9 cellular contexts compared by ENCODE assay signal in the genomic region with DNA sequence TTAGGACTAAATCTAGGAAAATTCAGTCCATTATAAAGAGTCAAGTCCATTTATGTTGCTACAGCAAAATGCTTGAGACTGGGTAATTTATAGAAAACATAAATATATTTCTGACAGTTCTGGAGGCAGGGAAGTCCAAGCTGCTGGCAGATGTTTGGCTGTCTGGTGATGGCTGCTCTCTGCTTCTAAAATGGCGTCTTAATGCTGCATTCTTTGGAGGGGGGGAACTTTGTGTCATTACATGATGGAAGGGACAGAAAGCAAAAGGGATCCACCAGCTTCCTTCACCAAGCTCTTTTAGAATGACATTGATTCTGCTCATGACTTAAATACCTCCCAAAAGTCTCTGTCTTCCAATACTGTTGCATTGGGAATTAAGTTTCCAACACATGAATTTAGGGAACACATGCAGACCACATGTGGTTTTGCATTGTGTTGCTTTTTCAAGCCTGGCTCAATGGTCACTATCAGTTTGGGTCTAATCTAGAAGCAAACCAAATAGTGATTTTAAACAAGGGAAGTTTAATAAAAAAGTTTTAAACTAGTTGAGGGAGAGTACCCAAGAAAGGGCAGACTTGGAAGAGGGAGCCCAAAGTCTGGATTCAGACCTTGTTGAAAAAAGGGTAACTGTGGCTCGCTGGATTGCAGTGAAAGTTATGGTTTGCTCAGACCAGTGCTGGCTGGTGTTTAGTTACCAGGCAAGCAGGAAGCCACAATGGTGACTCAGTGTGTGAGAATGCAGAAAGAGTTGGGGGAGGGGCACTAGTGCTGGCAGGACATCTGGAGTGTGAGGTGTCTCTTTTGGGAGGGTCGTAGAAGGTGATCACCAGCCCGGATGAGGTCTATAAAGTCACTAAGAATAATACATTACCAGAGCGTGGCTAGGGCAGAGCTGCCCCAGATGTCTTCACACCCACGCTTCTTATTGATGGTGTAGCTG. TPM values are rescaled to one million over a fixed set of nuclear protein-coding genes. Genes with fewer than 3 reads are reported as not detected.
DNase-seq lines count a peak whose midpoint lies in the region; ATAC-seq and TF ChIP-seq lines count a peak whose summit lies in the region.
"Had no signal": no experiment of that assay in that cellular context is flagged by ENCODE, and none has a peak within 500 bp of the region (broad histone marks: within the 10 kb centered on the region; RNA-seq: fewer than 3 reads in every experiment).

No MANE protein-coding gene starts in this region.

- no peak for TF ChIP-seq CTCF in AG10803 (conservative IDR thresholded peaks at IDR 0.05; ENCODE audit: low read length)

- peak; percentile 93 for ATAC-seq in GM18511 (IDR thresholded peaks at IDR 0.05; ENCODE audit: unreplicated experiment)
- ATAC-seq in HG02852 (IDR thresholded peaks at IDR 0.05; ENCODE audit: unreplicated experiment) = peak; percentile 85

- DNase-seq in AG10803 (ENCODE audit: low read depth) (peak; percentile 85), NAMALWA (ENCODE audit: low spot score) (peak; percentile 46), astrocyte of the hippocampus (ENCODE audit: low read depth, low spot score) (peak; percentile 86), mucosa of gallbladder (ENCODE audit: low spot score) (peak; percentile 40), NCI-H2196 treated with DMSO at 0.1 percent for 48 hours (lab: John Stamatoyannopoulos, UW; ENCODE audit: unreplicated experiment) (no peak), putamen (ENCODE audit: low spot score) (no peak)

- no peak overlapping the region for H3K4me3 ChIP-seq in AG10803 (ENCODE audit: low read length)
- H3K4me3 ChIP-seq: skin epidermis had no signal

RNA-seq across cellular contexts. Expression of gene C18orf54, which starts 30.8 kb away (rescaled TPM):
- 1.3 TPM for total RNA-seq in mucosa of gallbladder

RNA-seq across cellular contexts. Expression of gene STARD6, which starts 30.8 kb away (rescaled TPM):
- not detected for total RNA-seq in mucosa of gallbladder

Comparison
In these comparisons a context has a peak if more than half of its experiments do, and no peak if none do; other contexts are left out.
1. DNase-seq: peak in AG10803 (single experiment), NAMALWA (single experiment), astrocyte of the hippocampus (single experiment) and mucosa of gallbladder (single experiment); none in NCI-H2196 treated with DMSO at 0.1 percent for 48 hours (single experiment) and putamen (single experiment).